ENCODE assay signal across 22 cellular contexts in the genomic region with DNA sequence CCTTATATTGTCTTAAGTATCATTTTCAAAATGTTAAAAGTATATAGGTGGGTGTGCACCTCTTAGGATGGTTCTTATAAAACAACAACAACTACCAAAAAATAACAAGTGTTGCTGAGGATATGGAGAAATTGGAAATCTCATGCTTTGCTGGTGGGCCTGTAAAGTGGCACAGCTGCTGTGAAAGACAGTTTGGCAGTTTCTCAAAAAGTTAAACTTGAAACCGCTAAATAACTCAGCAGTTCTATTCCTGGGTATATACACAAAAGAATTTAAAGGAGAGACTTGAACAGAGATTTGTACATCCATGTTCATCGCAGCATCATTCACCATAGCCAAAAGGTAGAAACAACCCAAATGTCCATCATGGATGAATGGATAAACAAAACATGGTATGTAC.
"Had no signal": no experiment of that assay in that cellular context is flagged by ENCODE, and none has a peak within 500 bp of the region (broad histone marks: within the 10 kb centered on the region; RNA-seq: fewer than 3 reads in every experiment).

No MANE protein-coding gene starts in this region.

- H3K27ac ChIP-seq: SJSA1, SK-N-MC had no signal

- H3K9me3 ChIP-seq: SJSA1 had no signal

- H3K36me3 ChIP-seq: SJSA1 had no signal

- H3K4me3 ChIP-seq: SJSA1, SK-N-MC had no signal

- H3K4me1 ChIP-seq: SJSA1 had no signal

- DNase-seq: IMR-90, Karpas-422, KG1, MM.1S, NCI-H1048, NCI-H1105, NCI-H1417 treated with DMSO at 0.1 percent for 48 hours, NCI-H146, NCI-H1694 treated with DMSO at 0.1 percent for 48 hours, NCI-H1930, NCI-H2081, NCI-H2107, NCI-H2227 treated with DMSO at 0.1 percent for 48 hours, NCI-H510A, NCI-H524 treated with DMSO at 0.1 percent for 48 hours, NCI-H69, NCI-H774, Right ventricle myocardium superior, RPMI8226, SIG-M5 had no signal

- H3K27me3 ChIP-seq: SJSA1 had no signal
